ENCODE assay signal across 8 cellular contexts in genomic region chr9:127785933-127786772, GRCh38. TPM values are rescaled to one million over a fixed set of nuclear protein-coding genes. Genes with fewer than 3 reads are reported as not detected.
DNase-seq lines count a peak whose midpoint lies in the region; ATAC-seq lines count a peak whose summit lies in the region.

Gene CDK9, plus strand, starts transcription at chr9:127786034. Its CDS starts 115 bp downstream, at chr9:127786149.

- peak within 1 kb of the TSS; percentile 86 for H3K27ac ChIP-seq in CD4-positive, alpha-beta memory T cell (ENCODE audit: low read depth, low read length)

- CTCF ChIA-PET in CD4-positive, alpha-beta memory T cell (lab: Charles Lee; ENCODE audit: partially characterized antibody), result interaction anchor here (0.8 to 6.7 kb wide), 17 partner anchors 11 to 137 kb away, joined by 3 to 128 read pairs (median 5); partner anchors contain the start of genes FPGS and TOR2A

- ATAC-seq in GM19463 (IDR thresholded peaks at IDR 0.05; ENCODE audit: unreplicated experiment), result peak; percentile 61

- intact Hi-C loops in CD4-positive, alpha-beta memory T cell (cut with micrococcal nuclease), result loop anchor here (1.0 to 10.0 kb wide), 14 partner anchors 10 to 362 kb away; partner anchors contain the start of genes FPGS, LRSAM1, NAIF1 and RPL12

- peaks cover 34 to 72% (median 48%) of the 10 kb centered on the region in 4 donors for H3K4me1 Mint-ChIP-seq in CD4-positive, alpha-beta memory T cell

- no peaks in the 10 kb centered on the region for H3K27me3 ChIP-seq in CD4-positive, alpha-beta memory T cell (ENCODE audit: insufficient read depth, low read length)
- no peaks in the 10 kb centered on the region for H3K27me3 ChIP-seq in endocrine pancreas (ENCODE audit: control insufficient read depth, insufficient read depth, low read length)

- peak; percentile 90 to 98 (median 95) for DNase-seq in CD4-positive, alpha-beta memory T cell
- peak; percentile 30 for DNase-seq in HS-27A (ENCODE audit: low read depth)
- peak; percentile 78 for DNase-seq in NOMO-1 treated with dmso at 0.1 percent for 144 hours (lab: John Stamatoyannopoulos, UW; ENCODE audit: unreplicated experiment)
- DNase-seq in activated CD8-positive, alpha-beta memory T cell treated with anti-CD3 and anti-CD28 coated beads for 48 hours (ENCODE audit: low read depth in 2 of 3, low spot score in 2 of 3), result peak; percentile 87 to 89 (median 87)
- peak; percentile 98 for DNase-seq in mesenteric fat pad (ENCODE audit: low spot score)
- peak; percentile 89 for DNase-seq in stimulated activated CD8-positive, alpha-beta memory T cell treated with anti-CD3 and anti-CD28 coated beads, Interleukin-15, amount 100 ng/mL, for 24 hours (ENCODE audit: low read depth)

- H3K36me3 ChIP-seq in CD4-positive, alpha-beta memory T cell (ENCODE audit: insufficient read depth, low read length), result peaks cover 42% of the 10 kb centered on the region
- peaks cover 6% of the 10 kb centered on the region for H3K36me3 ChIP-seq in endocrine pancreas (ENCODE audit: control insufficient read depth, insufficient read depth, low read length)

- H3K27ac Mint-ChIP-seq in CD4-positive, alpha-beta memory T cell, result peak within 1 kb of the TSS; percentile 93 to 99 (median 97)

- H3K27me3 Mint-ChIP-seq in CD4-positive, alpha-beta memory T cell, result no peaks in the 10 kb centered on the region

- peaks cover 59% of the 10 kb centered on the region for H3K4me1 ChIP-seq in CD4-positive, alpha-beta memory T cell (ENCODE audit: insufficient read depth, low read length)
- H3K4me1 ChIP-seq in endocrine pancreas (ENCODE audit: control insufficient read depth, insufficient read depth, low read length), result peaks cover 8% of the 10 kb centered on the region

- H3K9ac ChIP-seq in endocrine pancreas (ENCODE audit: control insufficient read depth, insufficient read depth, low read length), result peak within 1 kb of the TSS; percentile 82

- H3K4me3 Mint-ChIP-seq in CD4-positive, alpha-beta memory T cell, result peak within 1 kb of the TSS; percentile 88 to 94 (median 90)

- POLR2A ChIA-PET in CD4-positive, alpha-beta memory T cell (lab: Charles Lee; ENCODE audit: partially characterized antibody), result interaction anchor here (0.6 to 12.3 kb wide), 30 partner anchors 11 to 561 kb away, joined by 3 to 377 read pairs (median 6); partner anchors contain the start of genes DPM2, ENG, FPGS and LRSAM1

- peaks cover 32 to 42% of the 10 kb centered on the region in 2 donors for H3K36me3 Mint-ChIP-seq in CD4-positive, alpha-beta memory T cell

- H3K9me3 Mint-ChIP-seq in CD4-positive, alpha-beta memory T cell, result no peaks in the 10 kb centered on the region

- no peaks in the 10 kb centered on the region for H3K9me3 ChIP-seq in CD4-positive, alpha-beta memory T cell (ENCODE audit: control insufficient read depth in 1 of 2, low read length in 2 of 2)
- no peaks in the 10 kb centered on the region for H3K9me3 ChIP-seq in endocrine pancreas (ENCODE audit: control insufficient read depth, low read length)

- H3K4me3 ChIP-seq in CD4-positive, alpha-beta memory T cell (ENCODE audit: low read length in 2 of 2), result peak within 1 kb of the TSS; percentile 76 to 80
- H3K4me3 ChIP-seq in endocrine pancreas (ENCODE audit: control insufficient read depth, insufficient read depth, low read length), result peak within 1 kb of the TSS; percentile 55

RNA-seq across cellular contexts. Expression of gene CDK9, which starts in this region (rescaled TPM):
- total RNA-seq in CD4-positive, alpha-beta memory T cell, result 100 to 1,000 TPM; 127 to 138 TPM
- polyA plus RNA-seq in CD4-positive, alpha-beta memory T cell, result 10 to 100 TPM; 35.4 to 63.6 TPM
- 105 TPM for total RNA-seq in mesenteric fat pad

Comparison
In these comparisons a context has a peak if more than half of its experiments do, and no peak if none do; other contexts are left out.
1. Peak in every context shown above with its lines: DNase-seq, ATAC-seq, H3K4me3 ChIP-seq and H3K27ac ChIP-seq.
2. DNase-seq: peak in every context shown above with its lines; median percentile 98 in mesenteric fat pad; 95 in CD4-positive, alpha-beta memory T cell; 89 in stimulated activated CD8-positive, alpha-beta memory T cell treated with anti-CD3 and anti-CD28 coated beads, Interleukin-15, amount 100 ng/mL, for 24 hours; 87 in activated CD8-positive, alpha-beta memory T cell treated with anti-CD3 and anti-CD28 coated beads for 48 hours; 78 in NOMO-1 treated with dmso at 0.1 percent for 144 hours; 30 in HS-27A.